ENCODE assay signal across 14 cellular contexts in genomic region chr5:122297587-122298298, GRCh38. TPM values are rescaled to one million over a fixed set of nuclear protein-coding genes. Genes with fewer than 3 reads are reported as not detected.
DNase-seq lines count a peak whose midpoint lies in the region; ATAC-seq and TF ChIP-seq lines count a peak whose summit lies in the region.
"Had no signal": no experiment of that assay in that cellular context is flagged by ENCODE, and none has a peak within 500 bp of the region (broad histone marks: within the 10 kb centered on the region; RNA-seq: fewer than 3 reads in every experiment).

No MANE protein-coding gene starts in this region.

- H3K27ac ChIP-seq in OCI-LY7 (ENCODE audit: low read depth, low read length, poor library complexity, severe bottlenecking) = peak overlapping the region; percentile 20
- no peak overlapping the region for H3K27ac ChIP-seq in psoas muscle
- H3K27ac ChIP-seq in trophoblast cell (ENCODE audit: low read depth, low read length) = no peak overlapping the region
- H3K27ac ChIP-seq: C4-2B, right lobe of liver, transverse colon had no signal

- no peak overlapping the region for H3K23ac ChIP-seq in trophoblast cell (ENCODE audit: low read length)

- H4K91ac ChIP-seq in trophoblast cell (ENCODE audit: low read depth, low read length) = no peak overlapping the region

- H3K14ac ChIP-seq in trophoblast cell (ENCODE audit: low read length) = no peak overlapping the region

- H3K9me3 ChIP-seq in OCI-LY7 (ENCODE audit: low read length) (no peaks in the 10 kb centered on the region), psoas muscle (peaks cover 3% of the 10 kb centered on the region), trophoblast cell (ENCODE audit: insufficient read depth, low read depth, low read length) (no peaks in the 10 kb centered on the region)
- H3K9me3 ChIP-seq: right lobe of liver, transverse colon had no signal

- TF ChIP-seq CTCF in OCI-LY7 (conservative IDR thresholded peaks at IDR 0.05; ENCODE audit: low read length) (no peak), psoas muscle (IDR thresholded peaks at IDR 0.05) (no peak)

- H3K4me3 ChIP-seq in OCI-LY7 (ENCODE audit: low read depth, low read length, poor library complexity, severe bottlenecking) (no peak overlapping the region), psoas muscle (no peak overlapping the region), trophoblast cell (ENCODE audit: low read depth, low read length) (no peak overlapping the region)
- H3K4me3 ChIP-seq: right lobe of liver, transverse colon had no signal

- CTCF ChIA-PET in OCI-LY7 (lab: Charles Lee; ENCODE audit: unreplicated experiment) = no interaction called here

- H3K4ac ChIP-seq in trophoblast cell (ENCODE audit: low read depth, low read length) = no peak overlapping the region

- H4K8ac ChIP-seq in trophoblast cell (ENCODE audit: low read depth, low read length) = no peak overlapping the region

- WGBS in psoas muscle, 3 donors = 84 to 91% (median 85%) methylated on average over 6 of the region's 6 CpGs
- WGBS in trophoblast cell (ENCODE audit: extremely low coverage, insufficient coverage, insufficient read length) = no CpG with 5 or more reads among the region's 6 CpGs

- no peak overlapping the region for H2BK120ac ChIP-seq in trophoblast cell (ENCODE audit: insufficient read depth, low read length, poor library complexity)

- no peak overlapping the region for H2AK5ac ChIP-seq in trophoblast cell (ENCODE audit: low read length)

- no peak overlapping the region for H2AFZ ChIP-seq in OCI-LY7 (ENCODE audit: low read length)
- no peak overlapping the region for H2AFZ ChIP-seq in trophoblast cell (ENCODE audit: insufficient read depth, low read length, poor library complexity)

- H2BK12ac ChIP-seq in trophoblast cell (ENCODE audit: low read length) = no peak overlapping the region

- intact Hi-C loops in OCI-LY7 (cut with micrococcal nuclease; ENCODE audit: unreplicated experiment) = no loop called here
- intact Hi-C loops in Right ventricle myocardium inferior (cut with DNase I) = loop anchor here (5.0 kb wide), 1 partner anchor 120 kb away; no protein-coding TSS in a partner anchor
- intact Hi-C loops in psoas muscle (cut with DNase I) = no loop called here

- H4K12ac ChIP-seq in trophoblast cell (ENCODE audit: low read depth, low read length) = no peak overlapping the region

- POLR2A ChIA-PET in OCI-LY7 (lab: Charles Lee) = no interaction called here

- no peak overlapping the region for H3K9ac ChIP-seq in trophoblast cell (ENCODE audit: low read length)

- H3K18ac ChIP-seq in trophoblast cell (ENCODE audit: low read length) = no peak overlapping the region

- H3K9me2 ChIP-seq in OCI-LY7 (ENCODE audit: insufficient read depth, low read length) = no peaks in the 10 kb centered on the region

- DNase-seq in OCI-LY7 (ENCODE audit: low spot score) = peak; percentile 25
- no peak for DNase-seq in Right ventricle myocardium inferior (ENCODE audit: missing footprints)
- no peak for DNase-seq in G401 (ENCODE audit: low spot score)
- no peak for DNase-seq in psoas muscle
- no peak for DNase-seq in trophoblast cell
- DNase-seq: activated CD4-positive, alpha-beta T cell treated with anti-CD3 and anti-CD28 coated beads, Interleukin-2, amount 50 U/mL, for 1 hour; GDM1; NCI-H1092 treated with DMSO at 0.1 percent for 48 hours; right lobe of liver; transverse colon had no signal

- H2BK5ac ChIP-seq in trophoblast cell (ENCODE audit: low read depth, low read length, poor library complexity) = no peak overlapping the region

- no peaks in the 10 kb centered on the region for H3K4me1 ChIP-seq in OCI-LY7 (ENCODE audit: insufficient read depth, low read length, poor library complexity, severe bottlenecking)
- H3K4me1 ChIP-seq in psoas muscle = no peaks in the 10 kb centered on the region
- peaks cover 0 to 1% of the 10 kb centered on the region in 2 experiments for H3K4me1 ChIP-seq in trophoblast cell (ENCODE audit: control insufficient read depth in 1 of 2, insufficient read depth in 2 of 2, low read length in 2 of 2)
- H3K4me1 ChIP-seq: right lobe of liver had no signal

- H3K79me2 ChIP-seq in OCI-LY7 (ENCODE audit: insufficient read depth, low read depth, low read length) (no peaks in the 10 kb centered on the region), trophoblast cell (ENCODE audit: control insufficient read depth, insufficient read depth, low read length, poor library complexity) (no peaks in the 10 kb centered on the region)

- peak; percentile 91 for ATAC-seq in GM18907 (IDR thresholded peaks at IDR 0.05; ENCODE audit: unreplicated experiment)
- ATAC-seq in GM21576 (IDR thresholded peaks at IDR 0.05; ENCODE audit: unreplicated experiment) = peak; percentile 94
- peak; percentile 93 for ATAC-seq in HG03066 (IDR thresholded peaks at IDR 0.05; ENCODE audit: low read depth, unreplicated experiment)
- no peak for ATAC-seq in Right ventricle myocardium inferior
- ATAC-seq in psoas muscle = no peak
- ATAC-seq: right lobe of liver had no signal

- no TSS peak for BruUV-seq in OCI-LY7 (replicated peaks; lab: Mats Ljungman, UMichigan)

- H3K36me3 ChIP-seq in OCI-LY7 (ENCODE audit: insufficient read depth, low read length) (no peaks in the 10 kb centered on the region), psoas muscle (ENCODE audit: insufficient read depth in 1 of 2, low read depth in 1 of 2) (no peaks in the 10 kb centered on the region), trophoblast cell (ENCODE audit: control insufficient read depth in 1 of 2, insufficient read depth in 2 of 2, low read length in 2 of 2) (no peaks in the 10 kb centered on the region)
- H3K36me3 ChIP-seq: right lobe of liver, transverse colon had no signal

- in situ Hi-C loops in G401 (cut with HindIII; ENCODE audit: low sequenced_read_pairs) = no loop called here

- H3K79me1 ChIP-seq in trophoblast cell (ENCODE audit: low read length) = no peaks in the 10 kb centered on the region

- H3K27me3 ChIP-seq in psoas muscle (ENCODE audit: insufficient read depth in 3 of 3, low read length in 2 of 3) (peaks cover 0 to 2% (median 0%) of the 10 kb centered on the region in 3 donors), trophoblast cell (ENCODE audit: insufficient read depth, low read length) (no peaks in the 10 kb centered on the region)
- H3K27me3 ChIP-seq: right lobe of liver, transverse colon had no signal

- H4K20me1 ChIP-seq in OCI-LY7 (ENCODE audit: insufficient read depth, low read length) = no peaks in the 10 kb centered on the region

- H3K4me2 ChIP-seq in OCI-LY7 (ENCODE audit: low read length) (no peak overlapping the region), trophoblast cell (ENCODE audit: low read length) (no peak overlapping the region)

RNA-seq across cellular contexts. Expression of gene SNCAIP, which starts 14.3 kb away (rescaled TPM):
- total RNA-seq in OCI-LY7 (2014; rRNA removed; shearing (Covaris generic)) = not detected in 2 replicates
- total RNA-seq in OCI-LY7 (2022) (not detected in 2 replicates), Right ventricle myocardium inferior (1.7 TPM), psoas muscle (under 1 TPM; 0.27 to 0.87 (median 0.75) TPM)
- not detected in 2 replicates for total RNA-seq in G401 (2014; rRNA removed; shearing (Covaris generic))
- under 1 TPM; 0.18 to 0.38 (median 0.23) TPM for polyA plus RNA-seq in psoas muscle
- 17.6 and 18.4 TPM in 2 replicates for polyA plus RNA-seq in trophoblast cell (2013)

Comparison
In these comparisons a context has a peak if more than half of its experiments do, and no peak if none do; other contexts are left out.
1. ATAC-seq: peak in GM18907 (single experiment), GM21576 (single experiment) and HG03066 (single experiment); none in Right ventricle myocardium inferior (single experiment) and psoas muscle (0 of 4).